ENCODE assay signal across 1 cellular context in the genomic region with DNA sequence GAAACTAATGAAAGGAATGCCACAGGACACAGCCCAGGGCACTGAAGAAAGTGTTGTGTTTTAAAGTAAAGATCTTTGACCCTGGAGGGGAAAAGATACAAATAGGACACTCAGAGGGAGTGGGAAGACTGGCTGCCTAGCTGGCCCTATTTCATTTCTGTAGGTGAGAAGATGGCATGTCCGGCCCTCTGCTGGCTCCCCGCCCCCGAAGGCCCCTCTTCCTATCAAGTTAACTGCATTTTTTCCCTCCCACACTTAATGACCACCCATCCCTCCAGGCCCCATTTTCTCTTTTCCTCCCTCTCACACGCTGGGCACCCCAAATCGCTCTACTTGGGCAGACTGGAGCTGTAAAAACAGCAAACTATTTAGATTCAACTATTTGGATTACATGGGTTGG.
TF ChIP-seq lines count a peak whose summit lies in the region.

No MANE protein-coding gene starts in this region.

TF ChIP-seq in H1, 55 proteins besides CTCF, POLR2A, EP300 and RAD21:
- TF ChIP-seq POU5F1 (IDR thresholded peaks at IDR 0.05; ENCODE audit: low read depth, low read length) = no peak
- TF ChIP-seq BACH1 (IDR thresholded peaks at IDR 0.05; ENCODE audit: low read length) = no peak
- no peak for TF ChIP-seq SP4 (IDR thresholded peaks at IDR 0.05; ENCODE audit: low read length)
- no peak for TF ChIP-seq SAP30 (IDR thresholded peaks at IDR 0.05; ENCODE audit: insufficient read depth, insufficient replicate concordance, low read length)
- TF ChIP-seq YY1 (IDR thresholded peaks at IDR 0.05; ENCODE audit: low read depth, low read length) = no peak
- TF ChIP-seq NANOG (IDR thresholded peaks at IDR 0.05; ENCODE audit: insufficient read depth, low read depth, low read length, poor library complexity, severe bottlenecking) = no peak
- TF ChIP-seq, protein P1, sequence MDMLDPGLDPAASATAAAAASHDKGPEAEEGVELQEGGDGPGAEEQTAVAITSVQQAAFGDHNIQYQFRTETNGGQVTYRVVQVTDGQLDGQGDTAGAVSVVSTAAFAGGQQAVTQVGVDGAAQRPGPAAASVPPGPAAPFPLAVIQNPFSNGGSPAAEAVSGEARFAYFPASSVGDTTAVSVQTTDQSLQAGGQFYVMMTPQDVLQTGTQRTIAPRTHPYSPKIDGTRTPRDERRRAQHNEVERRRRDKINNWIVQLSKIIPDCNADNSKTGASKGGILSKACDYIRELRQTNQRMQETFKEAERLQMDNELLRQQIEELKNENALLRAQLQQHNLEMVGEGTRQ (IDR thresholded peaks at IDR 0.05; ENCODE audit: low read length) = no peak
- TF ChIP-seq JUND (IDR thresholded peaks at IDR 0.05; ENCODE audit: low read length) = no peak
- TF ChIP-seq HDAC6 (IDR thresholded peaks at IDR 0.05; ENCODE audit: low read depth, low read length) = no peak
- no peak for TF ChIP-seq SRF (IDR thresholded peaks at IDR 0.05; ENCODE audit: low read depth, low read length)
- no peak for TF ChIP-seq CEBPB (IDR thresholded peaks at IDR 0.05; ENCODE audit: low read depth, low read length)
- TF ChIP-seq SP2 (IDR thresholded peaks at IDR 0.05; ENCODE audit: low read length) = no peak
- no peak for TF ChIP-seq TEAD4 (IDR thresholded peaks at IDR 0.05; ENCODE audit: low read depth, low read length)
- no peak for TF ChIP-seq SP1 (IDR thresholded peaks at IDR 0.05; ENCODE audit: low read depth, low read length)
- no peak for TF ChIP-seq KDM4A (IDR thresholded peaks at IDR 0.05; ENCODE audit: low read depth, low read length, severe bottlenecking)
- TF ChIP-seq, protein P2, sequence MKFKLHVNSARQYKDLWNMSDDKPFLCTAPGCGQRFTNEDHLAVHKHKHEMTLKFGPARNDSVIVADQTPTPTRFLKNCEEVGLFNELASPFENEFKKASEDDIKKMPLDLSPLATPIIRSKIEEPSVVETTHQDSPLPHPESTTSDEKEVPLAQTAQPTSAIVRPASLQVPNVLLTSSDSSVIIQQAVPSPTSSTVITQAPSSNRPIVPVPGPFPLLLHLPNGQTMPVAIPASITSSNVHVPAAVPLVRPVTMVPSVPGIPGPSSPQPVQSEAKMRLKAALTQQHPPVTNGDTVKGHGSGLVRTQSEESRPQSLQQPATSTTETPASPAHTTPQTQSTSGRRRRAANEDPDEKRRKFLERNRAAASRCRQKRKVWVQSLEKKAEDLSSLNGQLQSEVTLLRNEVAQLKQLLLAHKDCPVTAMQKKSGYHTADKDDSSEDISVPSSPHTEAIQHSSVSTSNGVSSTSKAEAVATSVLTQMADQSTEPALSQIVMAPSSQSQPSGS (IDR thresholded peaks at IDR 0.05; ENCODE audit: low read length) = no peak
- TF ChIP-seq SIX5 (IDR thresholded peaks at IDR 0.05; ENCODE audit: low read depth, low read length) = no peak
- no peak for TF ChIP-seq FOSL1 (IDR thresholded peaks at IDR 0.05; ENCODE audit: insufficient read depth, low read depth, low read length)
